In genomic region chr1:228150458-228151169, GRCh38 we compare ENCODE assay signal across 9 cellular contexts. TPM values are rescaled to one million over a fixed set of nuclear protein-coding genes. Genes with fewer than 3 reads are reported as not detected.
A peak's percentile ranks its signal among the peaks of the same experiment; 100 is the strongest.
DNase-seq lines count a peak whose midpoint lies in the region; ATAC-seq and TF ChIP-seq lines count a peak whose summit lies in the region.
"Had no signal": no experiment of that assay in that cellular context is flagged by ENCODE, and none has a peak within 500 bp of the region (broad histone marks: within the 10 kb centered on the region; RNA-seq: fewer than 3 reads in every experiment).

No MANE protein-coding gene starts in this region.

- 13% methylated on average over 14 of the region's 17 CpGs for WGBS in prostate gland

- H3K27me3 Mint-ChIP-seq in activated B cell treated with CpG ODN at 0.5 μM for 24 hours: no peaks in the 10 kb centered on the region
- H3K27me3 Mint-ChIP-seq in activated T-helper 2 cell treated with anti-CD3 and anti-CD28 coated beads, Interferon-gamma antibody, Interleukin-2, Interleukin-4, amounts not matched to agents 10 μg/mL and 5 μg/mL and 100 μg/mL, durations not matched to agents 14 hours and 24 hours and 36 hours (ENCODE audit: low read depth): no peaks in the 10 kb centered on the region
- H3K27me3 Mint-ChIP-seq: dendritic cell treated with granulocyte-macrophage colony-stimulating factor and Interleukin-4, amounts not matched to agents 40 ng/mL and 50 ng/mL, for 4 days had no signal

- CTCF ChIA-PET in activated B cell treated with CpG ODN at 0.5 μM for 24 hours (lab: Charles Lee): no interaction called here

- POLR2A ChIA-PET in activated B cell treated with CpG ODN at 0.5 μM for 24 hours (lab: Charles Lee): interaction anchor here (0.7 to 1.2 kb wide), 2 partner anchors 10 to 15 kb away, joined by 3 to 4 read pairs; partner anchors contain the start of genes GUK1 and IBA57

- H3K4me2 ChIP-seq in DND-41 (ENCODE audit: insufficient read depth, low read length): no peak overlapping the region

- H3K27me3 ChIP-seq in DND-41 (ENCODE audit: insufficient read depth, low read length, poor library complexity) (no peaks in the 10 kb centered on the region), prostate gland (replicated peaks; ENCODE audit: insufficient read depth) (no peaks in the 10 kb centered on the region)

- no peak overlapping the region for H3K4me3 Mint-ChIP-seq in activated B cell treated with CpG ODN at 0.5 μM for 24 hours
- no peak overlapping the region for H3K4me3 Mint-ChIP-seq in activated T-helper 2 cell treated with anti-CD3 and anti-CD28 coated beads, Interferon-gamma antibody, Interleukin-2, Interleukin-4, amounts not matched to agents 10 μg/mL and 5 μg/mL and 100 μg/mL, durations not matched to agents 14 hours and 24 hours and 36 hours (ENCODE audit: low read depth)
- H3K4me3 Mint-ChIP-seq: dendritic cell treated with granulocyte-macrophage colony-stimulating factor and Interleukin-4, amounts not matched to agents 40 ng/mL and 50 ng/mL, for 4 days had no signal

- DNase-seq in DND-41 (no peak), activated B cell treated with CpG ODN at 0.5 μM for 24 hours (peak; percentile 14), left cardiac atrium (peak; percentile 77), prostate gland (ENCODE audit: low spot score) (no peak), NCI-H187 treated with DMSO at 0.1 percent for 48 hours (lab: John Stamatoyannopoulos, UW) (no peak)
- no peak for DNase-seq in activated T-helper 2 cell treated with anti-CD3 and anti-CD28 coated beads, Interferon-gamma antibody, Interleukin-2, Interleukin-4, amounts not matched to agents 10 μg/mL and 5 μg/mL and 100 μg/mL, durations not matched to agents 14 hours and 24 hours and 36 hours (ENCODE audit: low spot score)
- no peak for DNase-seq in stimulated activated CD4-positive, alpha-beta T cell treated with anti-CD3 and anti-CD28 coated beads, Interleukin-2, amount 100 ng/mL, for 24 hours

- no peak overlapping the region for H2AFZ ChIP-seq in DND-41 (ENCODE audit: low read depth, low read length)

- peaks cover 64% of the 10 kb centered on the region for H4K20me1 ChIP-seq in DND-41 (ENCODE audit: insufficient read depth, low read length)

- no peak overlapping the region for H3K9ac ChIP-seq in DND-41 (ENCODE audit: low read depth, low read length)

- H3K27ac Mint-ChIP-seq in activated B cell treated with CpG ODN at 0.5 μM for 24 hours: no peak overlapping the region
- H3K27ac Mint-ChIP-seq in activated T-helper 2 cell treated with anti-CD3 and anti-CD28 coated beads, Interferon-gamma antibody, Interleukin-2, Interleukin-4, amounts not matched to agents 10 μg/mL and 5 μg/mL and 100 μg/mL, durations not matched to agents 14 hours and 24 hours and 36 hours: no peak overlapping the region
- H3K27ac Mint-ChIP-seq: dendritic cell treated with granulocyte-macrophage colony-stimulating factor and Interleukin-4, amounts not matched to agents 40 ng/mL and 50 ng/mL, for 4 days had no signal

- peaks cover 43% of the 10 kb centered on the region for H3K36me3 ChIP-seq in DND-41 (ENCODE audit: insufficient read depth, low read length)
- H3K36me3 ChIP-seq in prostate gland: no peaks in the 10 kb centered on the region

- H3K27ac ChIP-seq in DND-41 (ENCODE audit: low read length) (no peak overlapping the region), prostate gland (peak overlapping the region; percentile 78 to 79)

- H3K4me1 ChIP-seq in DND-41 (ENCODE audit: insufficient read depth, low read length) (no peaks in the 10 kb centered on the region), prostate gland (replicated peaks) (no peaks in the 10 kb centered on the region)

- H3K9me3 ChIP-seq in DND-41 (ENCODE audit: insufficient read depth, low read length, severe bottlenecking): no peaks in the 10 kb centered on the region
- no peaks in the 10 kb centered on the region for H3K9me3 ChIP-seq in prostate gland

- peaks cover 21% of the 10 kb centered on the region for H3K36me3 Mint-ChIP-seq in activated B cell treated with CpG ODN at 0.5 μM for 24 hours (ENCODE audit: low read depth)
- H3K36me3 Mint-ChIP-seq in activated T-helper 2 cell treated with anti-CD3 and anti-CD28 coated beads, Interferon-gamma antibody, Interleukin-2, Interleukin-4, amounts not matched to agents 10 μg/mL and 5 μg/mL and 100 μg/mL, durations not matched to agents 14 hours and 24 hours and 36 hours (ENCODE audit: low read depth): peaks cover 3% of the 10 kb centered on the region

- TF ChIP-seq CTCF in DND-41 (IDR thresholded peaks at IDR 0.05; ENCODE audit: borderline replicate concordance, extremely low read depth, low read length, poor library complexity, severe bottlenecking): no peak
- no peak for TF ChIP-seq CTCF in activated B cell treated with CpG ODN at 0.5 μM for 24 hours (IDR thresholded peaks at IDR 0.05)
- TF ChIP-seq CTCF in prostate gland (IDR thresholded peaks at IDR 0.05): no peak

- H3K9me3 Mint-ChIP-seq in activated B cell treated with CpG ODN at 0.5 μM for 24 hours: no peaks in the 10 kb centered on the region
- no peaks in the 10 kb centered on the region for H3K9me3 Mint-ChIP-seq in activated T-helper 2 cell treated with anti-CD3 and anti-CD28 coated beads, Interferon-gamma antibody, Interleukin-2, Interleukin-4, amounts not matched to agents 10 μg/mL and 5 μg/mL and 100 μg/mL, durations not matched to agents 14 hours and 24 hours and 36 hours
- H3K9me3 Mint-ChIP-seq: dendritic cell treated with granulocyte-macrophage colony-stimulating factor and Interleukin-4, amounts not matched to agents 40 ng/mL and 50 ng/mL, for 4 days had no signal

- peak; percentile 10; the same call in 1 of the 3 replicates for ATAC-seq in DND-41 (ENCODE audit: insufficient read depth, low read depth)
- no peak for ATAC-seq in activated B cell treated with CpG ODN at 0.5 μM for 24 hours (ENCODE audit: low read depth)
- ATAC-seq in left cardiac atrium: peak; percentile 69 to 78
- no peak for ATAC-seq in GM21717 (IDR thresholded peaks at IDR 0.05; ENCODE audit: unreplicated experiment)

- no peak for TF ChIP-seq POLR2A in prostate gland (IDR thresholded peaks at IDR 0.05)

- intact Hi-C loops in activated B cell treated with CpG ODN at 0.5 μM for 24 hours (cut with micrococcal nuclease): no loop called here
- intact Hi-C loops in left cardiac atrium (cut with DNase I): no loop called here
- intact Hi-C loops in prostate gland (cut with DNase I): no loop called here
- intact Hi-C loops in activated T-helper 2 cell treated with anti-CD3 and anti-CD28 coated beads, Interferon-gamma antibody, Interleukin-2, Interleukin-4, amounts not matched to agents 10 μg/mL and 5 μg/mL and 100 μg/mL, durations not matched to agents 14 hours and 24 hours and 36 hours (cut with micrococcal nuclease): no loop called here

- peaks cover 18% of the 10 kb centered on the region for H3K79me2 ChIP-seq in DND-41 (ENCODE audit: insufficient read depth, low read length)

- no peak overlapping the region for H3K4me3 ChIP-seq in DND-41 (ENCODE audit: low read depth in 1 of 2, low read length in 2 of 2)
- peak overlapping the region; percentile 14 to 17 for H3K4me3 ChIP-seq in prostate gland

- no peaks in the 10 kb centered on the region for H3K4me1 Mint-ChIP-seq in activated B cell treated with CpG ODN at 0.5 μM for 24 hours
- peaks cover 8% of the 10 kb centered on the region for H3K4me1 Mint-ChIP-seq in activated T-helper 2 cell treated with anti-CD3 and anti-CD28 coated beads, Interferon-gamma antibody, Interleukin-2, Interleukin-4, amounts not matched to agents 10 μg/mL and 5 μg/mL and 100 μg/mL, durations not matched to agents 14 hours and 24 hours and 36 hours (ENCODE audit: low read depth)

RNA-seq across cellular contexts. Expression of gene GJC2, which starts 0.9 kb away (rescaled TPM):
- 0.24 and 0.35 TPM in 2 replicates for total RNA-seq in activated B cell treated with CpG ODN at 0.5 μM for 24 hours
- 1 to 10 TPM; 2.2 to 2.3 TPM for total RNA-seq in left cardiac atrium
- total RNA-seq in prostate gland: 1 to 10 TPM; 1.9 to 4.1 TPM
- 0.52 and 0.55 TPM in 2 replicates for total RNA-seq in activated T-helper 2 cell treated with anti-CD3 and anti-CD28 coated beads, Interferon-gamma antibody, Interleukin-2, Interleukin-4, amounts not matched to agents 10 μg/mL and 5 μg/mL and 100 μg/mL, durations not matched to agents 14 hours and 24 hours and 36 hours

RNA-seq across cellular contexts. Expression of gene GUK1, which starts 10.5 kb away (rescaled TPM):
- total RNA-seq in activated B cell treated with CpG ODN at 0.5 μM for 24 hours (104 and 119 TPM in 2 replicates), left cardiac atrium (100 to 1,000 TPM; 153 to 185 TPM), prostate gland (100 to 1,000 TPM; 250 to 458 TPM)
- total RNA-seq in activated T-helper 2 cell treated with anti-CD3 and anti-CD28 coated beads, Interferon-gamma antibody, Interleukin-2, Interleukin-4, amounts not matched to agents 10 μg/mL and 5 μg/mL and 100 μg/mL, durations not matched to agents 14 hours and 24 hours and 36 hours: 219 and 225 TPM in 2 replicates

RNA-seq across cellular contexts. Expression of gene IBA57, which starts 15.0 kb away (rescaled TPM):
- total RNA-seq in activated B cell treated with CpG ODN at 0.5 μM for 24 hours (10.8 and 14.5 TPM in 2 replicates), left cardiac atrium (10 to 100 TPM; 10.4 to 10.5 TPM), prostate gland (10 to 100 TPM in 1 of 2 donors, 1 to 10 TPM in 1; 5.6 to 17.4 TPM)
- total RNA-seq in activated T-helper 2 cell treated with anti-CD3 and anti-CD28 coated beads, Interferon-gamma antibody, Interleukin-2, Interleukin-4, amounts not matched to agents 10 μg/mL and 5 μg/mL and 100 μg/mL, durations not matched to agents 14 hours and 24 hours and 36 hours: 7.6 and 7.9 TPM in 2 replicates

RNA-seq across cellular contexts. Expression of gene MRPL55, which starts 41.5 kb away (rescaled TPM):
- 34.0 and 34.3 TPM in 2 replicates for total RNA-seq in activated B cell treated with CpG ODN at 0.5 μM for 24 hours
- total RNA-seq in left cardiac atrium: 10 to 100 TPM; 43.5 to 48.9 TPM
- 100 to 1,000 TPM; 120 to 136 TPM for total RNA-seq in prostate gland
- 47.3 and 53.6 TPM in 2 replicates for total RNA-seq in activated T-helper 2 cell treated with anti-CD3 and anti-CD28 coated beads, Interferon-gamma antibody, Interleukin-2, Interleukin-4, amounts not matched to agents 10 μg/mL and 5 μg/mL and 100 μg/mL, durations not matched to agents 14 hours and 24 hours and 36 hours

RNA-seq across cellular contexts. Expression of gene C1orf35, which starts 47.5 kb away (rescaled TPM):
- total RNA-seq in activated B cell treated with CpG ODN at 0.5 μM for 24 hours (11.9 and 13.3 TPM in 2 replicates), left cardiac atrium (1 to 10 TPM; 7.7 to 8.0 TPM), prostate gland (10 to 100 TPM; 23.5 TPM)
- total RNA-seq in activated T-helper 2 cell treated with anti-CD3 and anti-CD28 coated beads, Interferon-gamma antibody, Interleukin-2, Interleukin-4, amounts not matched to agents 10 μg/mL and 5 μg/mL and 100 μg/mL, durations not matched to agents 14 hours and 24 hours and 36 hours: 23.9 and 24.5 TPM in 2 replicates

Comparison
In these comparisons a context has a peak if more than half of its experiments do, and no peak if none do; other contexts are left out.
1. ATAC-seq: peak in DND-41 (single experiment) and left cardiac atrium (2 of 2); none in activated B cell treated with CpG ODN at 0.5 μM for 24 hours (single experiment) and GM21717 (single experiment).
2. DNase-seq: peak in activated B cell treated with CpG ODN at 0.5 μM for 24 hours (single experiment) and left cardiac atrium (single experiment); none in DND-41 (single experiment), prostate gland (single experiment), NCI-H187 treated with DMSO at 0.1 percent for 48 hours (single experiment), activated T-helper 2 cell treated with anti-CD3 and anti-CD28 coated beads, Interferon-gamma antibody, Interleukin-2, Interleukin-4, amounts not matched to agents 10 μg/mL and 5 μg/mL and 100 μg/mL, durations not matched to agents 14 hours and 24 hours and 36 hours (single experiment) and stimulated activated CD4-positive, alpha-beta T cell treated with anti-CD3 and anti-CD28 coated beads, Interleukin-2, amount 100 ng/mL, for 24 hours (0 of 2).
3. H3K4me3 ChIP-seq: peak in prostate gland (2 of 2); none in DND-41 (0 of 2).